10 cellular contexts compared by ENCODE assay signal in genomic region chr11:78432058-78432515, GRCh38. TPM values are rescaled to one million over a fixed set of nuclear protein-coding genes. Genes with fewer than 3 reads are reported as not detected.
DNase-seq lines count a peak whose midpoint lies in the region; ATAC-seq and TF ChIP-seq lines count a peak whose summit lies in the region.
"Had no signal": no experiment of that assay in that cellular context is flagged by ENCODE, and none has a peak within 500 bp of the region (broad histone marks: within the 10 kb centered on the region; RNA-seq: fewer than 3 reads in every experiment).

No MANE protein-coding gene starts in this region.

- H3K4me1 Mint-ChIP-seq in CD4-positive, alpha-beta T cell (ENCODE audit: low read depth): no peaks in the 10 kb centered on the region
- H3K4me1 Mint-ChIP-seq in activated CD4-positive, alpha-beta memory T cell treated with anti-CD3 and anti-CD28 coated beads for 36 hours (ENCODE audit: low read depth): peaks cover 21% of the 10 kb centered on the region

- TF ChIP-seq CTCF in CD4-positive, alpha-beta T cell (IDR thresholded peaks at IDR 0.05): peak; percentile 46
- TF ChIP-seq CTCF in astrocyte of the spinal cord (IDR thresholded peaks at IDR 0.05; ENCODE audit: low read depth, low read length) (peak; percentile 53), mucosa of descending colon (IDR thresholded peaks at IDR 0.05) (no peak)

- H3K4me1 ChIP-seq in mucosa of descending colon (ENCODE audit: low read depth): peaks cover 13% of the 10 kb centered on the region
- H3K4me1 ChIP-seq: SJCRH30 had no signal

- ATAC-seq in CD4-positive, alpha-beta T cell (ENCODE audit: poor library complexity): no peak
- ATAC-seq in mucosa of descending colon (peak; percentile 40), HG02840 (IDR thresholded peaks at IDR 0.05; ENCODE audit: low FRiP score, unreplicated experiment) (no peak), GM21515 (IDR thresholded peaks at IDR 0.05; ENCODE audit: unreplicated experiment) (no peak)

- no peaks in the 10 kb centered on the region for H3K9me3 Mint-ChIP-seq in CD4-positive, alpha-beta T cell
- no peaks in the 10 kb centered on the region for H3K9me3 Mint-ChIP-seq in activated CD4-positive, alpha-beta memory T cell treated with anti-CD3 and anti-CD28 coated beads for 36 hours

- no peaks in the 10 kb centered on the region for H3K36me3 ChIP-seq in mucosa of descending colon (ENCODE audit: low read depth)
- H3K36me3 ChIP-seq: SJCRH30 had no signal

- H3K4me3 ChIP-seq in astrocyte of the spinal cord (ENCODE audit: low read depth, low read length) (no peak overlapping the region), mucosa of descending colon (no peak overlapping the region)
- H3K4me3 ChIP-seq: SJCRH30 had no signal

- peaks cover 19% of the 10 kb centered on the region for H3K36me3 Mint-ChIP-seq in CD4-positive, alpha-beta T cell (ENCODE audit: low read depth)
- peaks cover 5% of the 10 kb centered on the region for H3K36me3 Mint-ChIP-seq in activated CD4-positive, alpha-beta memory T cell treated with anti-CD3 and anti-CD28 coated beads for 36 hours

- H3K27ac ChIP-seq in CD4-positive, alpha-beta T cell (ENCODE audit: low read depth, low read length): no peak overlapping the region
- H3K27ac ChIP-seq: SJCRH30 had no signal

- no peak overlapping the region for H3K4me3 Mint-ChIP-seq in CD4-positive, alpha-beta T cell
- H3K4me3 Mint-ChIP-seq in activated CD4-positive, alpha-beta memory T cell treated with anti-CD3 and anti-CD28 coated beads for 36 hours: no peak overlapping the region

- no peak for DNase-seq in CD4-positive, alpha-beta T cell
- peak; percentile 18 for DNase-seq in HCEC 1CT
- no peak for DNase-seq in astrocyte of the spinal cord (ENCODE audit: low read depth, low spot score)
- no peak for DNase-seq in mucosa of descending colon
- DNase-seq in activated CD4-positive, alpha-beta memory T cell treated with anti-CD3 and anti-CD28 coated beads for 36 hours: no peak
- no peak for DNase-seq in NCI-H1694 (lab: John Stamatoyannopoulos, UW)
- DNase-seq: effector memory CD4-positive, alpha-beta T cell had no signal

- in situ Hi-C loops in astrocyte of the spinal cord (cut with HindIII; ENCODE audit: low sequenced_read_pairs): no loop called here

- no peaks in the 10 kb centered on the region for H3K9me3 ChIP-seq in CD4-positive, alpha-beta T cell (ENCODE audit: control insufficient read depth, low read length)
- H3K9me3 ChIP-seq in mucosa of descending colon: no peaks in the 10 kb centered on the region
- H3K9me3 ChIP-seq: SJCRH30 had no signal

- POLR2A ChIA-PET in CD4-positive, alpha-beta T cell (lab: Charles Lee): no interaction called here
- POLR2A ChIA-PET in activated CD4-positive, alpha-beta memory T cell treated with anti-CD3 and anti-CD28 coated beads for 36 hours (lab: Charles Lee): no interaction called here

- no peaks in the 10 kb centered on the region for H3K27me3 Mint-ChIP-seq in CD4-positive, alpha-beta T cell
- no peaks in the 10 kb centered on the region for H3K27me3 Mint-ChIP-seq in activated CD4-positive, alpha-beta memory T cell treated with anti-CD3 and anti-CD28 coated beads for 36 hours

- intact Hi-C loops in CD4-positive, alpha-beta T cell (cut with DNase I, micrococcal nuclease): no loop called here
- intact Hi-C loops in mucosa of descending colon (cut with DNase I, micrococcal nuclease): no loop called here
- intact Hi-C loops in activated CD4-positive, alpha-beta memory T cell treated with anti-CD3 and anti-CD28 coated beads for 36 hours (cut with micrococcal nuclease): no loop called here

- H3K27me3 ChIP-seq in CD4-positive, alpha-beta T cell (ENCODE audit: control insufficient read depth, insufficient read depth, low read length): no peaks in the 10 kb centered on the region
- H3K27me3 ChIP-seq: SJCRH30 had no signal

- H3K27ac Mint-ChIP-seq in CD4-positive, alpha-beta T cell: no peak overlapping the region
- H3K27ac Mint-ChIP-seq in activated CD4-positive, alpha-beta memory T cell treated with anti-CD3 and anti-CD28 coated beads for 36 hours: no peak overlapping the region

- CTCF ChIA-PET in CD4-positive, alpha-beta T cell (lab: Charles Lee): interaction anchor here (1.3 to 1.5 kb wide), 2 partner anchors 9 to 15 kb away, joined by 3 read pairs; partner anchors contain the start of gene GAB2
- CTCF ChIA-PET in activated CD4-positive, alpha-beta memory T cell treated with anti-CD3 and anti-CD28 coated beads for 36 hours (lab: Charles Lee): interaction anchor here (0.6 to 7.8 kb wide), 5 partner anchors 12 to 303 kb away, joined by 3 to 49 read pairs (median 4); partner anchors contain the start of gene GAB2

RNA-seq across cellular contexts. Expression of gene GAB2, which starts 14.5 kb away (rescaled TPM):
- total RNA-seq in CD4-positive, alpha-beta T cell: 10 to 100 TPM; 10.7 to 11.9 TPM
- 10 to 100 TPM; 21.5 to 36.1 (median 26.6) TPM for total RNA-seq in mucosa of descending colon
- 10 to 100 TPM in 1 of 2 experiments, 1 to 10 TPM in 1; 8.9 to 11.1 TPM for total RNA-seq in activated CD4-positive, alpha-beta memory T cell treated with anti-CD3 and anti-CD28 coated beads for 36 hours
